In genomic region chrX:20547649-20548051, GRCh38 we compare ENCODE assay signal across 11 cellular contexts.
DNase-seq lines count a peak whose midpoint lies in the region; TF ChIP-seq lines count a peak whose summit lies in the region.
"Had no signal": no experiment of that assay in that cellular context is flagged by ENCODE, and none has a peak within 500 bp of the region (broad histone marks: within the 10 kb centered on the region; RNA-seq: fewer than 3 reads in every experiment).

No MANE protein-coding gene starts in this region.

- peak overlapping the region; percentile 29; the same call in 1 of the 2 replicates for H3K4me2 ChIP-seq in KMS-11

- intact Hi-C loops in sigmoid colon (cut with DNase I): no loop called here

- TF ChIP-seq EP300 in sigmoid colon (IDR thresholded peaks at IDR 0.05): no peak

- no peaks in the 10 kb centered on the region for H3K9me3 ChIP-seq in sigmoid colon

- 13 to 59% methylated on average over 3 of the region's 3 CpGs for WGBS in sigmoid colon, 2 donors

- H3K27me3 ChIP-seq in KMS-11 (ENCODE audit: insufficient read depth, low read depth): no peaks in the 10 kb centered on the region
- no peaks in the 10 kb centered on the region for H3K27me3 ChIP-seq in sigmoid colon

- peak overlapping the region; percentile 26; the same call in 1 of the 2 replicates for H2AFZ ChIP-seq in KMS-11 (ENCODE audit: low read depth)

- no peaks in the 10 kb centered on the region for H3K79me2 ChIP-seq in KMS-11 (ENCODE audit: insufficient read depth, low read depth)

- H3K9ac ChIP-seq in KMS-11: no peak overlapping the region

- H4K20me1 ChIP-seq in KMS-11 (ENCODE audit: insufficient read depth): no peaks in the 10 kb centered on the region

- H3K4me1 ChIP-seq in KMS-11 (ENCODE audit: low read depth, poor library complexity, severe bottlenecking) (peaks cover 18% of the 10 kb centered on the region), sigmoid colon (peaks cover 0 to 5% (median 0%) of the 10 kb centered on the region in 4 donors)

- H3K4me3 ChIP-seq in KMS-11 (IDR thresholded peaks at IDR 0.05; ENCODE audit: insufficient read depth, low read depth, low read length) (no peak overlapping the region), choroid plexus epithelial cell (ENCODE audit: low read depth, low read length) (no peak overlapping the region), sigmoid colon (no peak overlapping the region)
- H3K4me3 ChIP-seq: skin epidermis had no signal

- TF ChIP-seq CTCF in KMS-11 (conservative IDR thresholded peaks at IDR 0.05; ENCODE audit: low read depth, low read length): no peak
- TF ChIP-seq CTCF in choroid plexus epithelial cell (conservative IDR thresholded peaks at IDR 0.05; ENCODE audit: low read depth, low read length): no peak
- no peak for TF ChIP-seq CTCF in sigmoid colon (IDR thresholded peaks at IDR 0.05)

- DNase-seq in DMS 273 (lab: John Stamatoyannopoulos, UW; ENCODE audit: unreplicated experiment) (peak; percentile 54), DMS 273 treated with DMSO at 0.1 percent for 48 hours (lab: John Stamatoyannopoulos, UW) (no peak), choroid plexus epithelial cell (ENCODE audit: low read depth) (peak; percentile 64), sigmoid colon (no peak), NCI-H1092 treated with DMSO at 0.1 percent for 48 hours (lab: John Stamatoyannopoulos, UW) (no peak), NCI-H1048 (lab: John Stamatoyannopoulos, UW) (no peak), NCI-H1694 (lab: John Stamatoyannopoulos, UW) (no peak)
- DNase-seq: NCI-H2029 treated with DMSO at 0.1 percent for 48 hours had no signal

- H3K36me3 ChIP-seq in KMS-11 (ENCODE audit: insufficient read depth): no peaks in the 10 kb centered on the region
- H3K36me3 ChIP-seq in sigmoid colon: no peaks in the 10 kb centered on the region

- H3K27ac ChIP-seq in KMS-11: no peak overlapping the region
- peak overlapping the region; percentile 11 to 53 (median 36) for H3K27ac ChIP-seq in sigmoid colon
- H3K27ac ChIP-seq: 22Rv1, skin epidermis had no signal

- TF ChIP-seq POLR2A in sigmoid colon (IDR thresholded peaks at IDR 0.05): no peak

Comparison
In these comparisons a context has a peak if more than half of its experiments do, and no peak if none do; other contexts are left out.
1. DNase-seq: peak in DMS 273 (single experiment) and choroid plexus epithelial cell (single experiment); none in DMS 273 treated with DMSO at 0.1 percent for 48 hours (single experiment), sigmoid colon (single experiment), NCI-H1092 treated with DMSO at 0.1 percent for 48 hours (single experiment), NCI-H1048 (single experiment) and NCI-H1694 (single experiment).